8 cellular contexts compared by ENCODE assay signal in the genomic region with DNA sequence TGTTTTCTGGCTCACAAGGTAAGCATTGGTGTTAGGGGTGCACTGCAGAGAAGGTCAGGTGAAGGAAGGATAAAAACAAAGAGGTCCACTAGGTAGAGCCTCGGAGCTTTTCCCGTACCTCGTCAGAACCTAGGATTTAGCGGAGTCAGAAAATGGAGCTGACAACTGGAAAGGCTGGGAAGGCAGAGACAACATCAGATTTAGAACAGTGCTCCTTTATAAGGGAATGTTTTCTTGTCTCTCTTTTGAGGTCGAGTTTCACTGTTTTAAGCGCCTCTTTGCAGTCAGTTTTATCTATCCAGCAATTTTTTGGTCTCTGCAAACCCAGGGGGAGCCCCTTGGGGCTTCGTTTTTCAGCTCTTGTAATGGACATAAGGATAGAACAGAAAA.
DNase-seq lines count a peak whose midpoint lies in the region; ATAC-seq, FAIRE-seq and TF ChIP-seq lines count a peak whose summit lies in the region.

No MANE protein-coding gene starts in this region.

- CTCF ChIA-PET in CD4-positive, alpha-beta memory T cell (lab: Charles Lee; ENCODE audit: partially characterized antibody), result interaction anchor here (1.5 to 4.5 kb wide), 4 partner anchors 9 to 77 kb away, joined by 3 to 31 read pairs (median 6); no protein-coding TSS in a partner anchor

- FAIRE-seq in HTR-8/SVneo (lab: Jason Lieb, UNC), result no peak

- intact Hi-C loops in CD4-positive, alpha-beta memory T cell (cut with micrococcal nuclease), result loop anchor here (2.0 to 5.0 kb wide), 2 partner anchors 78 to 125 kb away; partner anchors contain the start of genes C9orf78 and USP20

- peaks cover 45 to 87% (median 69%) of the 10 kb centered on the region in 4 donors for H3K4me1 Mint-ChIP-seq in CD4-positive, alpha-beta memory T cell

- no peak for DNase-seq in CD4-positive, alpha-beta memory T cell
- DNase-seq in Peyer's patch (no peak), GM13976 (ENCODE audit: low spot score) (no peak), HTR-8/SVneo (ENCODE audit: insufficient read length, low spot score) (no peak)

- no peak for TF ChIP-seq CTCF in Peyer's patch (IDR thresholded peaks at IDR 0.05)
- TF ChIP-seq CTCF in neutrophil (IDR thresholded peaks at IDR 0.05), result no peak
- no peak for TF ChIP-seq CTCF in GM13976 (IDR thresholded peaks at IDR 0.05; ENCODE audit: borderline replicate concordance, control extremely low read depth, extremely low read depth, insufficient read depth, missing control alignments)

- H3K9me3 ChIP-seq in CD4-positive, alpha-beta memory T cell (ENCODE audit: control insufficient read depth in 1 of 2, low read length in 2 of 2), result no peaks in the 10 kb centered on the region
- no peaks in the 10 kb centered on the region for H3K9me3 ChIP-seq in Peyer's patch
- H3K9me3 ChIP-seq in esophagus (ENCODE audit: control insufficient read depth in 2 of 2, insufficient read depth in 1 of 2, low read depth in 1 of 2, low read length in 1 of 2), result no peaks in the 10 kb centered on the region
- no peaks in the 10 kb centered on the region for H3K9me3 ChIP-seq in neutrophil

- 28 to 42% methylated on average over 7 of the region's 7 CpGs for WGBS in esophagus, 2 donors

- no peak for TF ChIP-seq POLR2A in Peyer's patch (IDR thresholded peaks at IDR 0.05)

- H3K9me3 Mint-ChIP-seq in CD4-positive, alpha-beta memory T cell, result no peaks in the 10 kb centered on the region

- peak overlapping the region; percentile 95 to 99 (median 98) for H3K27ac Mint-ChIP-seq in CD4-positive, alpha-beta memory T cell

- peak overlapping the region; percentile 90 for H3K27ac ChIP-seq in CD4-positive, alpha-beta memory T cell (ENCODE audit: low read depth, low read length)
- H3K27ac ChIP-seq in Peyer's patch (peak overlapping the region; percentile 63 to 80 (median 78)), esophagus (ENCODE audit: low read depth in 2 of 2, low read length in 1 of 2) (peak overlapping the region; percentile 89 to 94), neutrophil (peak overlapping the region; percentile 90)

- H3K27me3 Mint-ChIP-seq in CD4-positive, alpha-beta memory T cell, result no peaks in the 10 kb centered on the region

- no peaks in the 10 kb centered on the region for H3K27me3 ChIP-seq in CD4-positive, alpha-beta memory T cell (ENCODE audit: insufficient read depth, low read length)
- H3K27me3 ChIP-seq in Peyer's patch, result no peaks in the 10 kb centered on the region
- H3K27me3 ChIP-seq in esophagus (ENCODE audit: control insufficient read depth in 1 of 2, insufficient read depth in 2 of 2, low read length in 2 of 2), result no peaks in the 10 kb centered on the region
- H3K27me3 ChIP-seq in neutrophil, result no peaks in the 10 kb centered on the region

- ATAC-seq in GM18519 (IDR thresholded peaks at IDR 0.05; ENCODE audit: low FRiP score, unreplicated experiment) (no peak), GM19455 (IDR thresholded peaks at IDR 0.05; ENCODE audit: unreplicated experiment) (no peak)

- peaks cover 2% of the 10 kb centered on the region for H3K36me3 ChIP-seq in CD4-positive, alpha-beta memory T cell (ENCODE audit: insufficient read depth, low read length)
- peaks cover 0 to under 1% (median 0%) of the 10 kb centered on the region in 3 donors for H3K36me3 ChIP-seq in Peyer's patch
- H3K36me3 ChIP-seq in esophagus (ENCODE audit: control insufficient read depth in 2 of 2, insufficient read depth in 2 of 2, low read length in 1 of 2), result peaks cover 0 to 3% of the 10 kb centered on the region in 2 donors
- peaks cover 11% of the 10 kb centered on the region for H3K36me3 ChIP-seq in neutrophil

- H3K36me3 Mint-ChIP-seq in CD4-positive, alpha-beta memory T cell, result peaks cover 44 to 67% of the 10 kb centered on the region in 2 donors

- in situ Hi-C loops in GM13976 (cut with MboI; ENCODE audit: low sequenced_read_pairs, unreplicated experiment), result no loop called here

- POLR2A ChIA-PET in CD4-positive, alpha-beta memory T cell (lab: Charles Lee; ENCODE audit: partially characterized antibody), result interaction anchor here (0.6 to 11.0 kb wide), 23 partner anchors 8 to 128 kb away, joined by 3 to 125 read pairs (median 6); partner anchors contain the start of genes C9orf78, FNBP1, GPR107 and USP20

- peak overlapping the region; percentile 75 to 92 (median 87) for H3K4me3 Mint-ChIP-seq in CD4-positive, alpha-beta memory T cell

- H3K4me1 ChIP-seq in CD4-positive, alpha-beta memory T cell (ENCODE audit: insufficient read depth, low read length), result peaks cover 58% of the 10 kb centered on the region
- peaks cover 0 to 17% (median 10%) of the 10 kb centered on the region in 4 donors for H3K4me1 ChIP-seq in Peyer's patch
- peaks cover 0 to 5% of the 10 kb centered on the region in 2 donors for H3K4me1 ChIP-seq in esophagus (ENCODE audit: control insufficient read depth in 2 of 2, insufficient read depth in 2 of 2, low read length in 1 of 2)
- H3K4me1 ChIP-seq in neutrophil (ENCODE audit: control insufficient read depth in 1 of 2, insufficient read depth in 1 of 2, low read depth in 1 of 2, low read length in 1 of 2), result peaks cover 34 to 35% of the 10 kb centered on the region in 2 experiments

- H3K4me3 ChIP-seq in CD4-positive, alpha-beta memory T cell (ENCODE audit: low read length in 2 of 2), result peak overlapping the region in 1 of 2 donors; percentile 64
- peak overlapping the region; percentile 3 to 49 (median 25) for H3K4me3 ChIP-seq in Peyer's patch
- H3K4me3 ChIP-seq in esophagus (ENCODE audit: low read depth in 1 of 2, low read length in 2 of 2), result peak overlapping the region; percentile 49 to 63
- peak overlapping the region; percentile 58 to 63 for H3K4me3 ChIP-seq in neutrophil (ENCODE audit: low read depth in 1 of 2, low read length in 1 of 2)
